Comparison of ENCODE assay signal across 13 cellular contexts in the genomic region with DNA sequence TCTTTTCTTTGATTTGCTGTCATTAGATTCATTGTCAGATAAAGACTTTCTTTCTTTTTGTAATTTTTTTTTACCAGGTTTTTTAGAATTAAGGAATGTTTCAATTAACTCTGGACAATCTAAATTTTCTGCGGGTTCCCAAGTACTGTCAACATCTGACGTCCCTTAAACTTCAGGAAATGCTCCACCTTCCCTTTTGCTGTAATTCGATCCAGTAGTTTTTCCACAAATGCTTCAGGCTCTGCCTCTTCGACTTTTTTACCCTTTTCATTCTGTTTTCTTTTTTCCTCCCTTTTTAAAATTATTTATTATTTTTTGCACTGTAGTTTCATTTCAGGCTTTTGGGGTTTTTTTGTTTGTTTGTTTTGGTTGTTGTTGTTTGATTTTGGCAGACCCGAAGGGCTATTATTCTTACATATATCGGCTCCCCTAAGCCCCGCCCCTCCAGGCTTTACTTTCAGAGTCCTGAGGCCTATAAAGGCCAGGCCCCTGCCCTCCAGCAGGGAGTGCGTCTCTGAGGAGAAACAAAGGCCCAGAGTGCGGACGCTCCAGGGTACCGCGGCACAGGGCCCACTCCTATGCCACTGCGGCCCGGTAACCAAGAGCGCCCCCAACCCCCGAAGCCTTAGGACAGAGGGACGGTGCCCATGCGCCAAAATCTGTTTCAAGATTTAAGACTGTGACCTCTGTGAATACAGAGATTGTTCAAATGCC.
DNase-seq lines count a peak whose midpoint lies in the region; ATAC-seq and TF ChIP-seq lines count a peak whose summit lies in the region.
"Had no signal": no experiment of that assay in that cellular context is flagged by ENCODE, and none has a peak within 500 bp of the region (broad histone marks: within the 10 kb centered on the region; RNA-seq: fewer than 3 reads in every experiment).

No MANE protein-coding gene starts in this region.

- WGBS in endodermal cell (ENCODE audit: insufficient coverage in 1 of 2, insufficient read length in 1 of 2), 2 experiments: 28 to 40% methylated on average over 7 to 18 of the region's 18 CpGs

- H3K9me3 ChIP-seq in HUES48 (ENCODE audit: control insufficient read depth, insufficient read depth, low read length) (no peaks in the 10 kb centered on the region), endodermal cell (ENCODE audit: control insufficient read depth, low read length) (no peaks in the 10 kb centered on the region)
- H3K9me3 ChIP-seq: colonic mucosa had no signal

- DNase-seq in endodermal cell (peak; percentile 81), iPS-NIHi7 (ENCODE audit: extremely low spot score) (peak; percentile 39), smooth muscle cell of the brain vasculature (ENCODE audit: low read depth, low spot score) (peak; percentile 1), HT-29 (ENCODE audit: low spot score) (no peak), GOT3 (lab: John Stamatoyannopoulos, UW) (no peak), dorsolateral prefrontal cortex (no peak)
- DNase-seq: activated T-cell treated with anti-CD3 and anti-CD28 coated beads, Interleukin-2, amount 50 U/mL, for 4 hours; colonic mucosa; MM.1S; NK-92 treated with Interleukin-12 subunit alpha and Interleukin-12 subunit beta, amount 100 ng/mL, for 24 hours had no signal

- H3K9me3 Mint-ChIP-seq in endodermal cell: no peaks in the 10 kb centered on the region
- H3K9me3 Mint-ChIP-seq: activated T-cell treated with anti-CD3 and anti-CD28 coated beads, Interleukin-2, amount 50 U/mL, for 4 hours; T-helper 2 cell treated with Interferon-gamma antibody and Interleukin-4, amounts not matched to agents 5 μg/mL and 100 μg/mL, for 36 hours had no signal

- peak; percentile 23 for TF ChIP-seq CTCF in endodermal cell (conservative IDR thresholded peaks at IDR 0.05)
- TF ChIP-seq CTCF in dorsolateral prefrontal cortex (IDR thresholded peaks at IDR 0.05 in 54 of 56, conservative IDR thresholded peaks at IDR 0.05 in 2 of 56; ENCODE audit: low read depth in 1 of 56, partially characterized antibody in 56 of 56): no peak

- H3K36me3 ChIP-seq in HUES48 (ENCODE audit: control insufficient read depth, insufficient read depth, low read length) (no peaks in the 10 kb centered on the region), endodermal cell (ENCODE audit: control insufficient read depth, insufficient read depth, low read length) (no peaks in the 10 kb centered on the region)
- H3K36me3 ChIP-seq: colonic mucosa had no signal

- intact Hi-C loops in dorsolateral prefrontal cortex (cut with DNase I): no loop called here

- peak overlapping the region; percentile 66 for H3K4me3 Mint-ChIP-seq in endodermal cell
- H3K4me3 Mint-ChIP-seq: activated T-cell treated with anti-CD3 and anti-CD28 coated beads, Interleukin-2, amount 50 U/mL, for 4 hours; T-helper 2 cell treated with Interferon-gamma antibody and Interleukin-4, amounts not matched to agents 5 μg/mL and 100 μg/mL, for 36 hours had no signal

- no peak for ATAC-seq in GM19452 (IDR thresholded peaks at IDR 0.05; ENCODE audit: unreplicated experiment)
- ATAC-seq: activated T-cell treated with anti-CD3 and anti-CD28 coated beads, Interleukin-2, amount 50 U/mL, for 4 hours had no signal

- H3K4me1 Mint-ChIP-seq in endodermal cell: peaks cover 7% of the 10 kb centered on the region

- peak overlapping the region; percentile 33 for H3K27ac ChIP-seq in HUES48 (ENCODE audit: low read depth, low read length)
- no peak overlapping the region for H3K27ac ChIP-seq in endodermal cell (ENCODE audit: low read depth, low read length)
- H3K27ac ChIP-seq in dorsolateral prefrontal cortex: no peak overlapping the region
- H3K27ac ChIP-seq: colonic mucosa had no signal

- no peaks in the 10 kb centered on the region for H3K27me3 ChIP-seq in HUES48 (ENCODE audit: control insufficient read depth, insufficient read depth, low read length)
- no peaks in the 10 kb centered on the region for H3K27me3 ChIP-seq in endodermal cell (ENCODE audit: control insufficient read depth, insufficient read depth, low read length, poor library complexity, severe bottlenecking)
- peaks cover 0 to 4% (median 0%) of the 10 kb centered on the region in 45 donors for H3K27me3 ChIP-seq in dorsolateral prefrontal cortex
- H3K27me3 ChIP-seq: colonic mucosa had no signal

- H3K4me1 ChIP-seq in HUES48 (ENCODE audit: control insufficient read depth, insufficient read depth, low read length) (0 out of 2 replicates have a peak, but pooled peaks cover 3% of the 10 kb centered on the region), endodermal cell (ENCODE audit: control insufficient read depth, insufficient read depth, low read length) (no peaks in the 10 kb centered on the region)
- H3K4me1 ChIP-seq: colonic mucosa had no signal

- no peak overlapping the region for H3K27ac Mint-ChIP-seq in endodermal cell
- H3K27ac Mint-ChIP-seq: T-helper 2 cell treated with Interferon-gamma antibody and Interleukin-4, amounts not matched to agents 5 μg/mL and 100 μg/mL, for 36 hours had no signal

- peak overlapping the region; percentile 54 for H3K4me3 ChIP-seq in HUES48 (ENCODE audit: low read depth, low read length)
- peak overlapping the region; percentile 62 for H3K4me3 ChIP-seq in endodermal cell (ENCODE audit: low read length)
- H3K4me3 ChIP-seq in dorsolateral prefrontal cortex: peak overlapping the region in 11 of 59 donors; percentile 2 to 37 (median 11)
- H3K4me3 ChIP-seq: colonic mucosa had no signal

- H3K36me3 Mint-ChIP-seq in endodermal cell (ENCODE audit: low read depth): no peaks in the 10 kb centered on the region

- no peaks in the 10 kb centered on the region for H3K27me3 Mint-ChIP-seq in endodermal cell (ENCODE audit: insufficient read depth)

- H3K9ac ChIP-seq in HUES48 (ENCODE audit: low read depth, low read length): no peak overlapping the region
- H3K9ac ChIP-seq in endodermal cell (ENCODE audit: extremely low read depth, low read length, poor library complexity, severe bottlenecking): no peak overlapping the region

Comparison
In these comparisons a context has a peak if more than half of its experiments do, and no peak if none do; other contexts are left out.
1. DNase-seq: peak in endodermal cell (single experiment), iPS-NIHi7 (single experiment) and smooth muscle cell of the brain vasculature (single experiment); none in HT-29 (single experiment), GOT3 (single experiment) and dorsolateral prefrontal cortex (0 of 10).